Comparison of ENCODE assay signal across 1 cellular context in genomic region chr11:115222863-115223530, GRCh38.
TF ChIP-seq lines count a peak whose summit lies in the region.

No MANE protein-coding gene starts in this region.

TF ChIP-seq in GM12878, 131 proteins besides CTCF, POLR2A, EP300 and RAD21 (continued from another document):
- TF ChIP-seq MTA2 (IDR thresholded peaks at IDR 0.05; ENCODE audit: low read depth) (no peak), SIX5 (IDR thresholded peaks at IDR 0.05; ENCODE audit: low read depth, low read length, severe bottlenecking) (no peak)
TF ChIP-seq in GM12878: peak in this region for 7.
